ENCODE assay signal across 8 cellular contexts in genomic region chr1:32351077-32351858, GRCh38. TPM values are rescaled to one million over a fixed set of nuclear protein-coding genes. Genes with fewer than 3 reads are reported as not detected.
DNase-seq lines count a peak whose midpoint lies in the region; ATAC-seq and TF ChIP-seq lines count a peak whose summit lies in the region.

No MANE protein-coding gene starts in this region.

- TF ChIP-seq CTCF in GM12875 (IDR thresholded peaks at IDR 0.05; ENCODE audit: borderline replicate concordance, insufficient read depth, low read depth, low read length) (peak; percentile 60), adrenal gland (IDR thresholded peaks at IDR 0.05) (peak; percentile 47 to 71 (median 64)), left ventricle myocardium inferior (IDR thresholded peaks at IDR 0.05; ENCODE audit: borderline replicate concordance) (peak; percentile 65), progenitor cell of endocrine pancreas (IDR thresholded peaks at IDR 0.05; ENCODE audit: unreplicated experiment) (peak; percentile 59), upper lobe of right lung (IDR thresholded peaks at IDR 0.05) (peak; percentile 55)

- peak; percentile 93 to 97 for TF ChIP-seq POLR2A in adrenal gland (IDR thresholded peaks at IDR 0.05)

- H3K9me3 Mint-ChIP-seq in progenitor cell of endocrine pancreas (ENCODE audit: low read depth), result no peaks in the 10 kb centered on the region

- no peaks in the 10 kb centered on the region for H3K27me3 Mint-ChIP-seq in progenitor cell of endocrine pancreas

- H3K9me3 ChIP-seq in adrenal gland (replicated peaks in 1 of 3) (no peaks in the 10 kb centered on the region), left ventricle myocardium inferior (replicated peaks) (no peaks in the 10 kb centered on the region), upper lobe of right lung (no peaks in the 10 kb centered on the region)

- intact Hi-C loops in adrenal gland (cut with DNase I), result no loop called here
- intact Hi-C loops in left ventricle myocardium inferior (cut with micrococcal nuclease), result no loop called here
- intact Hi-C loops in upper lobe of right lung (cut with DNase I), result no loop called here

- peaks cover 14% of the 10 kb centered on the region for H3K4me1 Mint-ChIP-seq in progenitor cell of endocrine pancreas (ENCODE audit: low read depth)

- peak overlapping the region; percentile 69 for H3K4me3 ChIP-seq in GM12875 (ENCODE audit: low read depth, low read length)
- peak overlapping the region; percentile 35 to 70 (median 61) for H3K4me3 ChIP-seq in adrenal gland
- peak overlapping the region; percentile 74 for H3K4me3 ChIP-seq in left ventricle myocardium inferior
- H3K4me3 ChIP-seq in upper lobe of right lung, result peak overlapping the region; percentile 65

- DNase-seq in NCI-H1417 treated with DMSO at 0.1 percent for 48 hours (lab: John Stamatoyannopoulos, UW), result peak; percentile 85
- peak; percentile 90 for DNase-seq in SW480 (ENCODE audit: low spot score)
- DNase-seq in adrenal gland, result peak; percentile 95 to 96 (median 96)
- DNase-seq in left ventricle myocardium inferior, result peak; percentile 94
- peak; percentile 92 for DNase-seq in progenitor cell of endocrine pancreas (ENCODE audit: low spot score, unreplicated experiment)
- peak; percentile 97 for DNase-seq in upper lobe of right lung

- H3K27me3 ChIP-seq in adrenal gland, result no peaks in the 10 kb centered on the region
- H3K27me3 ChIP-seq in left ventricle myocardium inferior (ENCODE audit: low read depth), result no peaks in the 10 kb centered on the region
- H3K27me3 ChIP-seq in upper lobe of right lung, result no peaks in the 10 kb centered on the region

- H3K36me3 ChIP-seq in adrenal gland (replicated peaks in 1 of 2), result no peaks in the 10 kb centered on the region
- no peaks in the 10 kb centered on the region for H3K36me3 ChIP-seq in left ventricle myocardium inferior
- H3K36me3 ChIP-seq in upper lobe of right lung, result no peaks in the 10 kb centered on the region

- ATAC-seq in HG02759 (IDR thresholded peaks at IDR 0.05; ENCODE audit: unreplicated experiment) (peak; percentile 92), upper lobe of right lung (peak; percentile 95)

- H3K4me1 ChIP-seq in adrenal gland (replicated peaks in 1 of 2), result peaks cover 43 to 72% of the 10 kb centered on the region in 2 donors
- peaks cover 72% of the 10 kb centered on the region for H3K4me1 ChIP-seq in left ventricle myocardium inferior
- peaks cover 57% of the 10 kb centered on the region for H3K4me1 ChIP-seq in upper lobe of right lung

- peak overlapping the region; percentile 44 to 97 (median 93) for H3K27ac ChIP-seq in adrenal gland
- peak overlapping the region; percentile 94 for H3K27ac ChIP-seq in left ventricle myocardium inferior (replicated peaks)
- H3K27ac ChIP-seq in upper lobe of right lung, result peak overlapping the region; percentile 84

- H3K27ac Mint-ChIP-seq in progenitor cell of endocrine pancreas, result peak overlapping the region; percentile 93

- WGBS in adrenal gland, 4 donors, result 2 to 20% (median 3%) methylated on average over 3 to 75 of the region's 75 CpGs

- peak overlapping the region; percentile 86 for H3K4me3 Mint-ChIP-seq in progenitor cell of endocrine pancreas (ENCODE audit: low read depth)

- H3K36me3 Mint-ChIP-seq in progenitor cell of endocrine pancreas (ENCODE audit: insufficient read depth), result peaks cover 2% of the 10 kb centered on the region

RNA-seq across cellular contexts. Expression of gene FAM229A, which starts 11.0 kb away (rescaled TPM):
- 10 to 100 TPM in 3 of 8 donors, 1 to 10 TPM in 5; 1.3 to 12.8 (median 5.8) TPM for total RNA-seq in adrenal gland
- polyA plus RNA-seq in adrenal gland, result 100 to 1,000 TPM in 1 of 3 donors, 10 to 100 TPM in 1, 1 to 10 TPM in 1; 1.6 to 110 (median 56.7) TPM
- 2.1 TPM for total RNA-seq in left ventricle myocardium inferior
- total RNA-seq in progenitor cell of endocrine pancreas, result 15.0 and 17.3 TPM in 2 replicates
- 9.3 TPM for total RNA-seq in upper lobe of right lung

RNA-seq across cellular contexts. Expression of gene TSSK3, which starts 11.1 kb away (rescaled TPM):
- 1 to 10 TPM in 5 of 8 donors, under 1 TPM in 2, not detected in 1; 0.69 to 5.3 (median 2.4) TPM for total RNA-seq in adrenal gland
- 1 to 10 TPM in 2 of 3 donors, under 1 TPM in 1; 0.84 to 2.1 (median 1.2) TPM for polyA plus RNA-seq in adrenal gland
- total RNA-seq in left ventricle myocardium inferior, result 2.1 TPM
- 3.1 and 3.9 TPM in 2 replicates for total RNA-seq in progenitor cell of endocrine pancreas
- total RNA-seq in upper lobe of right lung, result 2.5 TPM

RNA-seq across cellular contexts. Expression of gene MARCKSL1, which starts 15.2 kb away (rescaled TPM):
- total RNA-seq in adrenal gland (10 to 100 TPM; 24.2 to 82.2 (median 50.0) TPM), left ventricle myocardium inferior (10.0 TPM), progenitor cell of endocrine pancreas (774 and 833 TPM in 2 replicates), upper lobe of right lung (44.5 TPM)
- 10 to 100 TPM; 34.4 to 54.8 (median 49.2) TPM for polyA plus RNA-seq in adrenal gland

RNA-seq across cellular contexts. Expression of gene BSDC1, which starts 43.0 kb away (rescaled TPM):
- total RNA-seq in adrenal gland (100 to 1,000 TPM in 7 of 8 donors, 10 to 100 TPM in 1; 95.5 to 153 (median 112) TPM), left ventricle myocardium inferior (44.9 TPM), progenitor cell of endocrine pancreas (91.0 and 93.6 TPM in 2 replicates), upper lobe of right lung (67.6 TPM)
- polyA plus RNA-seq in adrenal gland, result 10 to 100 TPM; 47.9 to 80.2 (median 63.9) TPM

RNA-seq across cellular contexts. Expression of gene HDAC1, which starts 59.4 kb away (rescaled TPM):
- total RNA-seq in adrenal gland (10 to 100 TPM; 52.2 to 93.1 (median 74.7) TPM), left ventricle myocardium inferior (40.4 TPM), progenitor cell of endocrine pancreas (197 and 207 TPM in 2 replicates), upper lobe of right lung (71.2 TPM)
- polyA plus RNA-seq in adrenal gland, result 10 to 100 TPM; 54.4 to 70.1 (median 59.6) TPM

Comparison
In these comparisons a context has a peak if more than half of its experiments do, and no peak if none do; other contexts are left out.
1. Peak in every context shown above with its lines: DNase-seq, ATAC-seq, H3K4me3 ChIP-seq and H3K27ac ChIP-seq.